15 cellular contexts compared by ENCODE assay signal in genomic region chr3:76986876-76987513, GRCh38. TPM values are rescaled to one million over a fixed set of nuclear protein-coding genes. Genes with fewer than 3 reads are reported as not detected.
"Had no signal": no experiment of that assay in that cellular context is flagged by ENCODE, and none has a peak within 500 bp of the region (broad histone marks: within the 10 kb centered on the region; RNA-seq: fewer than 3 reads in every experiment).

No MANE protein-coding gene starts in this region.

- H3K4me3 ChIP-seq: hepatocyte, thoracic aorta had no signal

- DNase-seq: activated CD4-positive, alpha-beta T cell treated with anti-CD3 and anti-CD28 coated beads for 1 hour; activated CD4-positive, alpha-beta T cell treated with anti-CD3 and anti-CD28 coated beads, Interleukin-2, amount 50 U/mL, for 48 hours; activated CD8-positive, alpha-beta memory T cell treated with anti-CD3 and anti-CD28 coated beads, Interleukin-2, amount 10 ng/mL, durations not matched to agents 7 days and 5 days; activated effector memory CD4-positive, alpha-beta T cell treated with Interleukin-2 at 50 U/mL for 16 hours; activated T-cell treated with anti-CD3 and anti-CD28 coated beads, Interleukin-2, amount 50 U/mL, for 24 hours; amygdala; brain microvascular endothelial cell; cerebellar nuclear complex; dermis blood vessel endothelial cell; retina; stimulated activated CD4-positive, alpha-beta T cell treated with anti-CD3 and anti-CD28 coated beads, Interleukin-4, amount 100 ng/mL, for 4 hours; stimulated activated naive CD8-positive, alpha-beta T cell treated with anti-CD3 and anti-CD28 coated beads, Interleukin-15, amount 100 ng/mL, for 72 hours had no signal

- H3K27ac ChIP-seq: brain microvascular endothelial cell, hepatocyte, parathyroid adenoma, thoracic aorta had no signal

- ATAC-seq: activated CD8-positive, alpha-beta memory T cell treated with anti-CD3 and anti-CD28 coated beads, Interleukin-2, amount 10 ng/mL, durations not matched to agents 7 days and 5 days; stimulated activated naive CD8-positive, alpha-beta T cell treated with anti-CD3 and anti-CD28 coated beads, Interleukin-15, amount 100 ng/mL, for 72 hours had no signal

RNA-seq across cellular contexts. Expression of gene ROBO2, which starts 52.9 kb away (rescaled TPM):
- total RNA-seq: activated CD8-positive, alpha-beta memory T cell treated with anti-CD3 and anti-CD28 coated beads, Interleukin-2, amount 10 ng/mL, durations not matched to agents 7 days and 5 days; dermis blood vessel endothelial cell had no signal
